11 cellular contexts compared by ENCODE assay signal in the genomic region with DNA sequence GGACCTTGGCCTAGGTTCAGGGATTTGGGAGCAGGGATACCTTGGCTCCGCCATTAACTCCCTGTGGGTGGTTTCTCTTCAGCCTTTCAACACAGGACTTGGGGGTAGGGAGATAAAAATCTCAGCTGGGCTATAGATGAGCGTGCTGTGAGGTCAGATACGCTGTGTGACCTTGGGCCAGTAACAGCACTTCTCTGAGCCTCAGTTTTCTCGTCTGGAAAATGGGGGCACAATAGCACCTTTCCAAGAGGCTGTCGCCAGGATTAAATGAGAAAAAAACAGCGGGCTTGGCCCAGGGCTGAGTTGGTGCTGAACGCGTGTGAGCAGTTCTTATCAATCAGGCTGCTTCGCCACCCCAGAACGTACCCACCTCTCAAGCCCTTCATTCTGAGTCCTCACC. TPM values are rescaled to one million over a fixed set of nuclear protein-coding genes. Genes with fewer than 3 reads are reported as not detected.
"Had no signal": no experiment of that assay in that cellular context is flagged by ENCODE, and none has a peak within 500 bp of the region (broad histone marks: within the 10 kb centered on the region; RNA-seq: fewer than 3 reads in every experiment).

No MANE protein-coding gene starts in this region.

- H3K9ac ChIP-seq: KMS-11 had no signal

- H3K4me3 ChIP-seq: GM23338 had no signal

- H3K27ac Mint-ChIP-seq: GM23338, HFFc6 had no signal

- H3K4me1 Mint-ChIP-seq: GM23338, H9 had no signal

- DNase-seq: H9, HCEC 1CT, HFFc6, IMR-90, Karpas-422, KBM-7 had no signal

- H2AFZ ChIP-seq: GM23338 had no signal

- H3K4me3 Mint-ChIP-seq: GM23338, HFFc6 had no signal

- H3K9me3 Mint-ChIP-seq: GM23338, H9, HFFc6 had no signal

- H3K4me2 ChIP-seq: GM23338, KMS-11 had no signal

- ATAC-seq: GM23338 had no signal

- H3K27ac ChIP-seq: HL-60, KMS-11 had no signal

RNA-seq across cellular contexts. Expression of a gene that starts 17.6 kb away (rescaled TPM):
- total RNA-seq: H4, HFFc6, HT1080, IMR-90 had no signal
- polyA plus RNA-seq: IMR-90 had no signal
